In the genomic region with DNA sequence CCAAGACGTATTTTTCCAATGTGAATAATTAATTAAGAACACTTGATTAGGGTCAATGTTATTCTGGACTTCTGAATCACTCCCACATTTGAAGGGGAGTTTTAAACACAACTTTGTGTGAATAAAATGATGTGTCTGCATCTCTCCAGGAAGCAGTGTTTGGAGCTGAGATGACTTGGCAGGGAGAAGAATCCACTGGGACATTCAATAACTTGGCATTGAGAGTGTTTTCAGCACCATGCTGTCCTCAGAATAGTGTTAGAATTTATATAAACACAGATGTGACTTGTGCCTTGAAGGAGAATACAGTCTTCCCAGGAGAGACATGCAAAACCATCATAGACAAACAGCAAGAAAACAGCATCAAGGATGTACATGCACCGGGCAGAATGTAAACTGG, we compare ENCODE assay signal across 15 cellular contexts. TPM values are rescaled to one million over a fixed set of nuclear protein-coding genes. Genes with fewer than 3 reads are reported as not detected.
DNase-seq lines count a peak whose midpoint lies in the region; ATAC-seq and TF ChIP-seq lines count a peak whose summit lies in the region.
"Had no signal": no experiment of that assay in that cellular context is flagged by ENCODE, and none has a peak within 500 bp of the region (broad histone marks: within the 10 kb centered on the region; RNA-seq: fewer than 3 reads in every experiment).

No MANE protein-coding gene starts in this region.

- H3K4me1 ChIP-seq in left ventricle myocardium inferior (peaks cover 23% of the 10 kb centered on the region), SJCRH30 (no peaks in the 10 kb centered on the region), ascending aorta (no peaks in the 10 kb centered on the region)
- H3K4me1 ChIP-seq: HAP-1 had no signal

- ATAC-seq in Right ventricle myocardium superior (ENCODE audit: poor library complexity) = peak; percentile 78
- ATAC-seq in left cardiac atrium = peak; percentile 24 to 67

- no peak overlapping the region for H3K4me3 ChIP-seq in left ventricle myocardium inferior
- H3K4me3 ChIP-seq in SJCRH30 = no peak overlapping the region
- no peak overlapping the region for H3K4me3 ChIP-seq in ascending aorta
- H3K4me3 ChIP-seq: HAP-1 had no signal

- H3K27me3 ChIP-seq in left ventricle myocardium inferior (ENCODE audit: low read depth) = peaks cover 34% of the 10 kb centered on the region
- H3K27me3 ChIP-seq in SJCRH30 = no peaks in the 10 kb centered on the region; the same call in 1 of the 2 replicates
- no peaks in the 10 kb centered on the region for H3K27me3 ChIP-seq in ascending aorta

- no peak for DNase-seq in Right ventricle myocardium superior
- DNase-seq in left ventricle myocardium inferior = no peak
- peak; percentile 10 for DNase-seq in dermis blood vessel endothelial cell
- DNase-seq in left cardiac atrium = no peak
- DNase-seq in superior temporal gyrus (ENCODE audit: extremely low spot score) = peak; percentile 38
- DNase-seq in SJCRH30 = no peak
- no peak for DNase-seq in ascending aorta (ENCODE audit: low spot score in 2 of 2)
- DNase-seq: C1 segment of cervical spinal cord; Caco-2; CD4-positive, CD25-positive, alpha-beta regulatory T cell; CD8-positive, alpha-beta memory T cell had no signal

- H3K9me3 ChIP-seq in left ventricle myocardium inferior (replicated peaks) = no peaks in the 10 kb centered on the region
- no peaks in the 10 kb centered on the region for H3K9me3 ChIP-seq in SJCRH30 (replicated peaks)
- H3K9me3 ChIP-seq in ascending aorta = no peaks in the 10 kb centered on the region
- H3K9me3 ChIP-seq: HAP-1 had no signal

- TF ChIP-seq CTCF in left ventricle myocardium inferior (IDR thresholded peaks at IDR 0.05; ENCODE audit: borderline replicate concordance) (no peak), ascending aorta (IDR thresholded peaks at IDR 0.05) (no peak)

- H3K36me3 ChIP-seq in left ventricle myocardium inferior (no peaks in the 10 kb centered on the region), SJCRH30 (no peaks in the 10 kb centered on the region), ascending aorta (no peaks in the 10 kb centered on the region)
- H3K36me3 ChIP-seq: HAP-1 had no signal

- intact Hi-C loops in Right ventricle myocardium superior (cut with DNase I) (loop anchor here (5.0 kb wide), 2 partner anchors 155 to 195 kb away; no protein-coding TSS in a partner anchor), left ventricle myocardium inferior (cut with micrococcal nuclease) (loop anchor here (5.0 to 10.0 kb wide), 3 partner anchors 157 to 317 kb away; partner anchors contain the start of gene FOXI1), left cardiac atrium (cut with DNase I) (loop anchor here (2.0 to 5.0 kb wide), 4 partner anchors 153 to 320 kb away; no protein-coding TSS in a partner anchor), ascending aorta (cut with DNase I) (loop anchor here (1.0 to 5.0 kb wide), 4 partner anchors 33 to 320 kb away; partner anchors contain the start of gene KCNMB1)

- H3K27ac ChIP-seq in left ventricle myocardium inferior (replicated peaks) = no peak overlapping the region
- no peak overlapping the region for H3K27ac ChIP-seq in SJCRH30
- no peak overlapping the region for H3K27ac ChIP-seq in ascending aorta

RNA-seq across cellular contexts. Expression of gene KCNMB1, which starts 32.7 kb away (rescaled TPM):
- total RNA-seq in Right ventricle myocardium superior (0.65 TPM), left ventricle myocardium inferior (1.3 TPM), dermis blood vessel endothelial cell (not detected in 2 replicates), left cardiac atrium (1 to 10 TPM; 2.2 to 6.0 TPM), ascending aorta (30.8 TPM)
- not detected in 2 replicates for total RNA-seq in SJCRH30 (2014; rRNA removed; shearing (Covaris generic))
- total RNA-seq: A172; B cell; Caco-2; CD8-positive, alpha-beta memory T cell; H4 had no signal

Comparison
In these comparisons a context has a peak if more than half of its experiments do, and no peak if none do; other contexts are left out.
1. DNase-seq: peak in dermis blood vessel endothelial cell (single experiment) and superior temporal gyrus (single experiment); none in Right ventricle myocardium superior (single experiment), left ventricle myocardium inferior (single experiment), left cardiac atrium (single experiment), SJCRH30 (0 of 2) and ascending aorta (0 of 2).